Comparison of ENCODE assay signal across 13 cellular contexts in genomic region chr2:43268066-43268971, GRCh38. TPM values are rescaled to one million over a fixed set of nuclear protein-coding genes. Genes with fewer than 3 reads are reported as not detected.
DNase-seq lines count a peak whose midpoint lies in the region; ATAC-seq and TF ChIP-seq lines count a peak whose summit lies in the region.
"Had no signal": no experiment of that assay in that cellular context is flagged by ENCODE, and none has a peak within 500 bp of the region (broad histone marks: within the 10 kb centered on the region; RNA-seq: fewer than 3 reads in every experiment).

No MANE protein-coding gene starts in this region.

- H3K4me1 ChIP-seq in SK-N-SH (ENCODE audit: control insufficient read depth in 1 of 2, insufficient read depth in 2 of 2, low read depth in 1 of 2, low read length in 1 of 2) (peaks cover 23 to 65% of the 10 kb centered on the region in 2 experiments), fibroblast of lung (ENCODE audit: control insufficient read depth, extremely low read depth, insufficient read depth, low read length) (peaks cover 25% of the 10 kb centered on the region), osteoblast (ENCODE audit: insufficient read depth, low read length) (peaks cover 33% of the 10 kb centered on the region), urinary bladder (ENCODE audit: insufficient read depth) (no peaks in the 10 kb centered on the region)

- 92% methylated on average over 10 of the region's 10 CpGs for WGBS in SK-N-SH (ENCODE audit: low lambda C conversion rate)
- WGBS in urinary bladder = 84% methylated on average over 10 of the region's 10 CpGs

- H3K36me3 ChIP-seq in SK-N-SH (replicated peaks in 1 of 2; ENCODE audit: control insufficient read depth in 1 of 2, insufficient read depth in 2 of 2, low read length in 1 of 2) (no peaks in the 10 kb centered on the region), fibroblast of lung (ENCODE audit: control insufficient read depth, insufficient read depth, low read length) (no peaks in the 10 kb centered on the region), osteoblast (ENCODE audit: insufficient read depth, low read length) (no peaks in the 10 kb centered on the region), urinary bladder (ENCODE audit: insufficient read depth) (no peaks in the 10 kb centered on the region)
- H3K36me3 ChIP-seq: cardiac muscle cell had no signal

- POLR2A ChIA-PET in SK-N-SH (lab: Yijun Ruan, JAX) = interaction anchor here (0.6 to 2.2 kb wide), 21 partner anchors 8 to 253 kb away, joined by 3 to 25 read pairs (median 5); partner anchors contain the start of gene ZFP36L2
- POLR2A ChIA-PET in activated CD4-positive, alpha-beta memory T cell treated with anti-CD3 and anti-CD28 coated beads for 36 hours (lab: Charles Lee) = no interaction called here

- H3K9me2 ChIP-seq in SK-N-SH = no peaks in the 10 kb centered on the region

- no peak overlapping the region for H3K4me3 ChIP-seq in SK-N-SH (ENCODE audit: low read depth in 2 of 2, low read length in 1 of 2)
- H3K4me3 ChIP-seq in fibroblast of lung (replicated peaks in 1 of 4; ENCODE audit: control extremely low read depth in 1 of 4, insufficient read depth in 1 of 4, low read depth in 3 of 4, low read length in 4 of 4) = peak overlapping the region in 3 of 4 experiments; percentile 8 to 20 (median 11)
- H3K4me3 ChIP-seq in osteoblast (ENCODE audit: insufficient read depth, low read length) = peak overlapping the region; percentile 35
- H3K4me3 ChIP-seq in urinary bladder (ENCODE audit: low read depth, low read length) = no peak overlapping the region
- H3K4me3 ChIP-seq: A549, cardiac muscle cell had no signal

- peaks cover 8% of the 10 kb centered on the region for H3K36me3 Mint-ChIP-seq in activated CD4-positive, alpha-beta memory T cell treated with anti-CD3 and anti-CD28 coated beads for 36 hours

- no peak for TF ChIP-seq EP300 in SK-N-SH (IDR thresholded peaks at IDR 0.05; ENCODE audit: borderline replicate concordance in 1 of 2, low read depth in 1 of 2, low read length in 1 of 2)

- H2AFZ ChIP-seq in SK-N-SH (ENCODE audit: low read depth) = no peak overlapping the region
- no peak overlapping the region for H2AFZ ChIP-seq in fibroblast of lung (ENCODE audit: low read length)
- no peak overlapping the region for H2AFZ ChIP-seq in osteoblast (ENCODE audit: low read length)

- H3K9me3 ChIP-seq in SK-N-SH = no peaks in the 10 kb centered on the region
- no peaks in the 10 kb centered on the region for H3K9me3 ChIP-seq in fibroblast of lung (ENCODE audit: control insufficient read depth, insufficient read depth, low read depth, low read length)
- no peaks in the 10 kb centered on the region for H3K9me3 ChIP-seq in osteoblast (ENCODE audit: low read depth, low read length)
- H3K9me3 ChIP-seq: A549 had no signal

- H3K4me3 Mint-ChIP-seq in activated CD4-positive, alpha-beta memory T cell treated with anti-CD3 and anti-CD28 coated beads for 36 hours = no peak overlapping the region

- H3K4me1 Mint-ChIP-seq in activated CD4-positive, alpha-beta memory T cell treated with anti-CD3 and anti-CD28 coated beads for 36 hours (ENCODE audit: low read depth) = peaks cover 13% of the 10 kb centered on the region

- intact Hi-C loops in activated CD4-positive, alpha-beta memory T cell treated with anti-CD3 and anti-CD28 coated beads for 36 hours (cut with micrococcal nuclease) = no loop called here

- H3K9ac ChIP-seq in SK-N-SH = 0 out of 2 replicates have a peak overlapping the region, but pooled peaks have one; percentile 11
- peak overlapping the region; percentile 39 for H3K9ac ChIP-seq in fibroblast of lung (ENCODE audit: insufficient read depth, low read length)

- no peak for DNase-seq in SK-N-SH
- no peak for DNase-seq in fibroblast of lung (ENCODE audit: low read depth in 2 of 2)
- DNase-seq in osteoblast (ENCODE audit: insufficient read length, low spot score, missing footprints) = no peak
- DNase-seq in NCI-H1436 treated with DMSO at 0.1 percent for 48 hours (lab: John Stamatoyannopoulos, UW) = no peak
- DNase-seq in NCI-H82 treated with DMSO at 0.1 percent for 48 hours (lab: John Stamatoyannopoulos, UW; ENCODE audit: unreplicated experiment) = no peak
- no peak for DNase-seq in activated CD4-positive, alpha-beta memory T cell treated with anti-CD3 and anti-CD28 coated beads for 36 hours
- DNase-seq: DND-41, Karpas-422, NCI-H446 had no signal

- no peaks in the 10 kb centered on the region for H3K27me3 Mint-ChIP-seq in activated CD4-positive, alpha-beta memory T cell treated with anti-CD3 and anti-CD28 coated beads for 36 hours

- H3K27ac ChIP-seq in SK-N-SH (ENCODE audit: low read depth in 2 of 2, low read length in 1 of 2) = peak overlapping the region; percentile 54 to 99
- peak overlapping the region; percentile 88 for H3K27ac ChIP-seq in fibroblast of lung (ENCODE audit: insufficient read depth, low read length)
- peak overlapping the region; percentile 75 for H3K27ac ChIP-seq in osteoblast (ENCODE audit: low read depth, low read length)
- peak overlapping the region; percentile 42 for H3K27ac ChIP-seq in urinary bladder (ENCODE audit: low read depth)
- H3K27ac ChIP-seq: cardiac muscle cell had no signal

- H3K9me3 Mint-ChIP-seq in activated CD4-positive, alpha-beta memory T cell treated with anti-CD3 and anti-CD28 coated beads for 36 hours = no peaks in the 10 kb centered on the region

- peak overlapping the region; percentile 47 for H3K4me2 ChIP-seq in SK-N-SH
- H3K4me2 ChIP-seq in fibroblast of lung (ENCODE audit: extremely low read depth, insufficient read depth, low read length) = peak overlapping the region; percentile 77
- peak overlapping the region; percentile 77 for H3K4me2 ChIP-seq in osteoblast (ENCODE audit: insufficient read depth, low read length)
- H3K4me2 ChIP-seq: A549 had no signal

- ATAC-seq in SK-N-SH treated with all-trans-retinoic acid at 6 μM for 48 hours = no peak

- H3K27me3 ChIP-seq in SK-N-SH (ENCODE audit: insufficient read depth) = no peaks in the 10 kb centered on the region
- H3K27me3 ChIP-seq in fibroblast of lung (ENCODE audit: control insufficient read depth, insufficient read depth, low read length) = no peaks in the 10 kb centered on the region
- no peaks in the 10 kb centered on the region for H3K27me3 ChIP-seq in osteoblast (ENCODE audit: insufficient read depth, low read length)
- H3K27me3 ChIP-seq: cardiac muscle cell had no signal

- no peak for TF ChIP-seq RAD21 in SK-N-SH (IDR thresholded peaks at IDR 0.05; ENCODE audit: low read length)

- H4K20me1 ChIP-seq in SK-N-SH (ENCODE audit: insufficient read depth) (no peaks in the 10 kb centered on the region), fibroblast of lung (ENCODE audit: control insufficient read depth, extremely low read depth, insufficient read depth, low read length) (no peaks in the 10 kb centered on the region), osteoblast (ENCODE audit: insufficient read depth, low read length) (peaks cover 4% of the 10 kb centered on the region)

- H3K79me2 ChIP-seq in SK-N-SH (ENCODE audit: insufficient read depth) (no peaks in the 10 kb centered on the region), fibroblast of lung (ENCODE audit: control insufficient read depth, insufficient read depth, low read length) (no peaks in the 10 kb centered on the region), osteoblast (ENCODE audit: insufficient read depth, low read length) (no peaks in the 10 kb centered on the region)

- H3F3A ChIP-seq in SK-N-SH (replicated peaks; ENCODE audit: insufficient read depth) = peaks cover 10% of the 10 kb centered on the region

- no peak for TF ChIP-seq CTCF in SK-N-SH (IDR thresholded peaks at IDR 0.05)
- no peak for TF ChIP-seq CTCF in fibroblast of lung (conservative IDR thresholded peaks at IDR 0.05 in 1 of 2, IDR thresholded peaks at IDR 0.05 in 1 of 2; ENCODE audit: low read depth in 1 of 2, low read length in 2 of 2)
- no peak for TF ChIP-seq CTCF in osteoblast (IDR thresholded peaks at IDR 0.05; ENCODE audit: extremely low read depth, low read depth, low read length)

- no peak overlapping the region for H3K27ac Mint-ChIP-seq in activated CD4-positive, alpha-beta memory T cell treated with anti-CD3 and anti-CD28 coated beads for 36 hours

- CTCF ChIA-PET in SK-N-SH (lab: Yijun Ruan, JAX) = interaction anchor here (0.6 to 7.4 kb wide), 18 partner anchors 8 to 1387 kb away, joined by 3 to 61 read pairs (median 5); partner anchors contain the start of gene ZFP36L2
- CTCF ChIA-PET in activated CD4-positive, alpha-beta memory T cell treated with anti-CD3 and anti-CD28 coated beads for 36 hours (lab: Charles Lee) = interaction anchor here (1.7 kb wide), 1 partner anchor 216 kb away, joined by 5 read pairs; no protein-coding TSS in a partner anchor

TF ChIP-seq in SK-N-SH, 30 proteins besides CTCF, POLR2A, EP300 and RAD21:
- TF ChIP-seq SMC3 (IDR thresholded peaks at IDR 0.05; ENCODE audit: low read depth, low read length) = no peak
- TF ChIP-seq RXRA (IDR thresholded peaks at IDR 0.05; ENCODE audit: borderline replicate concordance, low read depth) = no peak
- 0 out of 2 replicates have a peak, but pooled peaks have one; percentile 11 for TF ChIP-seq FOXJ3 (CRISPR knock-in tag; IDR thresholded peaks at IDR 0.05)

RNA-seq across cellular contexts. Expression of gene ZFP36L2, which starts 41.9 kb away (rescaled TPM):
- 12.5 and 18.4 TPM in 2 replicates for polyA plus RNA-seq in SK-N-SH (2012; rRNA removed)
- polyA plus RNA-seq in SK-N-SH (2012; cell fraction: cytosol; rRNA removed) = 22.0 and 22.2 TPM in 2 replicates
- polyA plus RNA-seq in SK-N-SH (2012; cell fraction: nucleus; rRNA removed) = 24.1 and 24.2 TPM in 2 replicates
- total RNA-seq in fibroblast of lung = 11.6 and 16.7 TPM in 2 replicates
- polyA plus RNA-seq in fibroblast of lung = 26.7 and 29.6 TPM in 2 replicates
- 84.1 and 85.5 TPM in 2 replicates for polyA plus RNA-seq in fibroblast of lung (2012)
- polyA minus RNA-seq in fibroblast of lung (ENCODE audit: low replicate concordance) = 6.7 and 10.0 TPM in 2 replicates
- total RNA-seq in osteoblast = 14.7 and 15.6 TPM in 2 replicates
- total RNA-seq in urinary bladder = 54.8 TPM
- polyA plus RNA-seq in urinary bladder = 145 TPM
- total RNA-seq in activated CD4-positive, alpha-beta memory T cell treated with anti-CD3 and anti-CD28 coated beads for 36 hours = 10 to 100 TPM; 78.4 to 79.8 TPM

Comparison
In these comparisons a context has a peak if more than half of its experiments do, and no peak if none do; other contexts are left out.
1. H3K4me3 ChIP-seq: peak in fibroblast of lung (3 of 4) and osteoblast (single experiment); none in SK-N-SH (0 of 2) and urinary bladder (single experiment).
2. Peak in every context shown above with its lines, with median percentiles within 50 percentile points of each other: H3K27ac ChIP-seq and H3K4me2 ChIP-seq.